8 cellular contexts compared by ENCODE assay signal in genomic region chr6:127484207-127484858, GRCh38. TPM values are rescaled to one million over a fixed set of nuclear protein-coding genes. Genes with fewer than 3 reads are reported as not detected.
DNase-seq lines count a peak whose midpoint lies in the region; ATAC-seq and TF ChIP-seq lines count a peak whose summit lies in the region.

No MANE protein-coding gene starts in this region.

- H3K4me3 ChIP-seq in left ventricle myocardium inferior (peak overlapping the region; percentile 3), endocrine pancreas (ENCODE audit: control insufficient read depth, insufficient read depth, low read length) (peak overlapping the region; percentile 40)

- H3K27me3 ChIP-seq in left ventricle myocardium inferior (ENCODE audit: low read depth) (no peaks in the 10 kb centered on the region), endocrine pancreas (ENCODE audit: control insufficient read depth, insufficient read depth, low read length) (no peaks in the 10 kb centered on the region)

- H3K9ac ChIP-seq in endocrine pancreas (ENCODE audit: control insufficient read depth, insufficient read depth, low read length), result no peak overlapping the region

- H3K36me3 ChIP-seq in left ventricle myocardium inferior (peaks cover 3% of the 10 kb centered on the region), endocrine pancreas (ENCODE audit: control insufficient read depth, insufficient read depth, low read length) (no peaks in the 10 kb centered on the region)

- no peaks in the 10 kb centered on the region for H3K9me3 ChIP-seq in left ventricle myocardium inferior (replicated peaks)
- no peaks in the 10 kb centered on the region for H3K9me3 ChIP-seq in endocrine pancreas (ENCODE audit: control insufficient read depth, low read length)

- H3K4me1 ChIP-seq in left ventricle myocardium inferior (no peaks in the 10 kb centered on the region), endocrine pancreas (ENCODE audit: control insufficient read depth, insufficient read depth, low read length) (peaks cover 6% of the 10 kb centered on the region)

- no peak for TF ChIP-seq CTCF in left ventricle myocardium inferior (IDR thresholded peaks at IDR 0.05; ENCODE audit: borderline replicate concordance)

- no peak overlapping the region for H3K27ac ChIP-seq in left ventricle myocardium inferior (replicated peaks)

- intact Hi-C loops in left ventricle myocardium inferior (cut with micrococcal nuclease) (no loop called here), left ventricle myocardium superior (cut with micrococcal nuclease) (no loop called here), sciatic nerve (cut with DNase I) (no loop called here)

- no peak for DNase-seq in left ventricle myocardium inferior
- no peak for DNase-seq in left ventricle myocardium superior
- peak; percentile 3 for DNase-seq in NOMO-1 treated with dmso at 0.1 percent for 144 hours (lab: John Stamatoyannopoulos, UW; ENCODE audit: unreplicated experiment)
- no peak for DNase-seq in sciatic nerve (ENCODE audit: low spot score)
- no peak for DNase-seq in SK-N-DZ (ENCODE audit: low spot score)
- no peak for DNase-seq in UCSD-AML1 (lab: John Stamatoyannopoulos, UW; ENCODE audit: unreplicated experiment)

- ATAC-seq in left ventricle myocardium superior (no peak), HG02884 (IDR thresholded peaks at IDR 0.05; ENCODE audit: unreplicated experiment) (peak; percentile 99), sciatic nerve (peak; percentile 63)

RNA-seq across cellular contexts. Expression of gene KIAA0408, which starts 25.1 kb away (rescaled TPM):
- 2.2 TPM for total RNA-seq in left ventricle myocardium inferior
- total RNA-seq in left ventricle myocardium superior, result 2.4 TPM
- 45.3 TPM for total RNA-seq in sciatic nerve
- 22.2 and 26.1 TPM in 2 replicates for polyA plus RNA-seq in SK-N-DZ (2014; cell fraction: cytosol; rRNA removed)
- 35.1 and 38.7 TPM in 2 replicates for polyA plus RNA-seq in SK-N-DZ (2014; cell fraction: nucleus; rRNA removed)

Comparison
In these comparisons a context has a peak if more than half of its experiments do, and no peak if none do; other contexts are left out.
1. RNA of gene KIAA0408, which starts 25.1 kb away (total RNA-seq): 45.3 TPM in sciatic nerve (single experiment); 2.4 TPM in left ventricle myocardium superior (single experiment) and 2.2 TPM in left ventricle myocardium inferior (single experiment); every median in the first group is over 10 times any median in the second.